ENCODE assay signal across 8 cellular contexts in the genomic region with DNA sequence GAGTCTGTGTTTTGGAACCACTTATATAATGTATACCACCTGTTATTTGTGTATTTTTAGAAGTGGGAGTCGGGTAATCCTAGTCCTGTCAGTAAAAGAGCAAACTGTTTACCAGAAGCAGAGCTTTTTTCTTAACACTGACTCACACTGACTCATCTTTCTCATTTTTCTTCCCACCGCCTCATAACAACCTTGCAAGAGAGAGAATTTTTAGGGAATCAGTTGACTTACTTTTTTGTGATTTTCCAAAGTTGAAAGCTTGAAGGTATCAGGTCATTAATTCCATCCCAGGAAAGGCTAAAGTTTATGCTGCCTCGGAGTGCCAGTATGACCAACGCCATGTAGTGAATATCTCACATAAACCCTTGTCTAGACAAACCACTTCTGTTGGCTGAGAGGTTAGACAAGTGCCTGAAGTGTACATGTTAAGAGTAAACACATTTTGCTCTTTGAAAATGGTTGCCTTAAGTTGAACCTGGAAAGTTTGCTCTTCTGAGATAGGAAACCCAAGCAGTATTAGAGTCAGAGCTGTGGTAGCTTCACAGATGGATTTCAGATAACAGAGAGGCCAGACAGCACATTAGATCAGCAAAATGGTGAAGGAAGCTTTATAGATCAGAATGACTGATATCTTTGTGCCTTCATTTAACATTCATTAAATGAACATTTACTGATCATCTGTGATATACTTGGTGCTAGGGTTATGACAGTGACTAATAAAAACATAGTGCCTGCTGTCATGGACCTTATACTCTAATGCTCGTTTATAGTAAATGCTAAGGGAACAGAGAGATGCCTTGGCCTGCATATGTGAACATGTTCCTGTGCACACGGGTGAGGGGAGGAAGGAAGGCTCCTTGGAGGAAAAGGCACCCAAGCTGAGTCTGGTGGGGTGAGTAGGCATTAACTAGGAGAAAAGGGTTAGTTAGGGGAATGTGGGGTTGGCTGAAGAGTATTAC. TPM values are rescaled to one million over a fixed set of nuclear protein-coding genes. Genes with fewer than 3 reads are reported as not detected.
DNase-seq lines count a peak whose midpoint lies in the region; ATAC-seq and TF ChIP-seq lines count a peak whose summit lies in the region.

No MANE protein-coding gene starts in this region.

- 42 to 55% (median 47%) methylated on average over 6 of the region's 6 CpGs for WGBS in stomach, 5 donors

- intact Hi-C loops in stomach (cut with DNase I; ENCODE audit: low total_unique reads), result no loop called here

- H3K9me3 ChIP-seq in SK-N-MC (ENCODE audit: low read depth, low read length) (no peaks in the 10 kb centered on the region), stomach (no peaks in the 10 kb centered on the region)

- H3K4me3 ChIP-seq in SK-N-MC (no peak overlapping the region), fibroblast of the aortic adventitia (ENCODE audit: low read depth, low read length) (no peak overlapping the region), stomach (no peak overlapping the region)

- TF ChIP-seq CTCF in fibroblast of the aortic adventitia (IDR thresholded peaks at IDR 0.05; ENCODE audit: insufficient read depth, low read length) (no peak), stomach (IDR thresholded peaks at IDR 0.05) (no peak)

- no peaks in the 10 kb centered on the region for H3K27me3 ChIP-seq in stomach

- H3K9ac ChIP-seq in SK-N-MC (ENCODE audit: insufficient read length), result peak overlapping the region; percentile 30

- DNase-seq in NCI-H446 treated with DMSO at 0.1 percent for 48 hours (lab: John Stamatoyannopoulos, UW) (peak; percentile 38), NCI-H446 (lab: John Stamatoyannopoulos, UW) (no peak), SK-N-MC (ENCODE audit: low read depth, low spot score) (no peak), fibroblast of the aortic adventitia (ENCODE audit: low read depth) (peak; percentile 85), stomach (no peak)
- no peak for DNase-seq in activated CD8-positive, alpha-beta memory T cell treated with anti-CD3 and anti-CD28 coated beads for 24 hours

- no peaks in the 10 kb centered on the region for H3K36me3 ChIP-seq in SK-N-MC (ENCODE audit: insufficient read depth, low read length)
- H3K36me3 ChIP-seq in stomach, result no peaks in the 10 kb centered on the region

- no peak for ATAC-seq in GM19328 (IDR thresholded peaks at IDR 0.05; ENCODE audit: unreplicated experiment)
- ATAC-seq in GM21360 (IDR thresholded peaks at IDR 0.05; ENCODE audit: unreplicated experiment), result no peak

- TF ChIP-seq EP300 in stomach (IDR thresholded peaks at IDR 0.05), result no peak

- peaks cover 8 to 64% (median 32%) of the 10 kb centered on the region in 4 donors for H3K4me1 ChIP-seq in stomach

- H3K27ac ChIP-seq in SK-N-MC (peak overlapping the region; percentile 19; the same call in 1 of the 2 replicates), stomach (peak overlapping the region in 4 of 5 donors; percentile 67 to 79 (median 74))

- TF ChIP-seq POLR2A in stomach (IDR thresholded peaks at IDR 0.05), result no peak

RNA-seq across cellular contexts. Expression of a gene that starts 29.1 kb away (rescaled TPM):
- total RNA-seq in fibroblast of the aortic adventitia (ENCODE audit: low replicate concordance) (83.2 and 134 TPM in 2 replicates), stomach (100 to 1,000 TPM in 1 of 5 donors, 10 to 100 TPM in 4; 17.4 to 113 (median 41.7) TPM)
- 100 to 1,000 TPM in 1 of 3 donors, 10 to 100 TPM in 2; 52.0 to 124 (median 86.9) TPM for polyA plus RNA-seq in stomach

RNA-seq across cellular contexts. Expression of a gene that starts 31.4 kb away (rescaled TPM):
- total RNA-seq in fibroblast of the aortic adventitia (ENCODE audit: low replicate concordance) (113 and 160 TPM in 2 replicates), stomach (100 to 1,000 TPM in 1 of 5 donors, 10 to 100 TPM in 3, 1 to 10 TPM in 1; 9.6 to 109 (median 84.6) TPM)
- polyA plus RNA-seq in stomach, result 10 to 100 TPM; 17.4 to 25.0 (median 24.0) TPM

Comparison
In these comparisons a context has a peak if more than half of its experiments do, and no peak if none do; other contexts are left out.
1. DNase-seq: peak in NCI-H446 treated with DMSO at 0.1 percent for 48 hours (single experiment) and fibroblast of the aortic adventitia (single experiment); none in NCI-H446 (0 of 2), SK-N-MC (single experiment), stomach (single experiment) and activated CD8-positive, alpha-beta memory T cell treated with anti-CD3 and anti-CD28 coated beads for 24 hours (single experiment).